Comparison of ENCODE assay signal across 8 cellular contexts in the genomic region with DNA sequence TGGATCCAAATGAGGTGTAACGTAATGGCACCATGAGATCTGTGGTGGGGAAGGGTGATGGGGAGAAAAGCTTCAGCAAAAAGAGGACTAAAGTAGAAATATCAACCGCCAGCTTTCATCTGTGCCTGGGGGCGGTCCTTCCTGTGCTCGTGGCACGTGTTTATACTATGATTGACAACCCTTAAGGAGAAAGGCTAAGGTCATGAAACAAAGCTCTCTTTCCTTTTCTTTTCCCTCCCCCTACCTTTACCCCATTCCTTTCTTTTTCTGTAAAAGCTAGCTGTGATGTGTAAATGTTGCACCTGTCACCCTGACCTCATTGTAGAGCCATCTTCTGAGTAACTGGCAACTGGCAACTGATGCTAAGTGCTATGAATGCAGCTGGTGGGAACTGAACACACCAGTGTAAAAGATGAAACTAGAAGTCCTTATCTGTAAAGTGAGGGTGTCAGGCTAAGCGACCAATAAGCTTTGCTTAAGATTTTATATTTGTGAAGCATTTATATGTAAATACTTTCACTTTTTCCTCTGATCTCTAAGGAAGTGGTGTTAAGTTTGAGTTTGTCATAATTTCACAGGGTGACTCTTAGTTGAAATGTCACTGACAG.
DNase-seq lines count a peak whose midpoint lies in the region; ATAC-seq and TF ChIP-seq lines count a peak whose summit lies in the region.
"Had no signal": no experiment of that assay in that cellular context is flagged by ENCODE, and none has a peak within 500 bp of the region (broad histone marks: within the 10 kb centered on the region; RNA-seq: fewer than 3 reads in every experiment).

No MANE protein-coding gene starts in this region.

- H3K4me3 ChIP-seq in esophagus squamous epithelium, result peak overlapping the region in 3 of 4 donors; percentile 24 to 58 (median 39)

- H3K36me3 Mint-ChIP-seq in endothelial cell (ENCODE audit: low read depth, unreplicated experiment), result no peaks in the 10 kb centered on the region

- H3K9me3 ChIP-seq in esophagus squamous epithelium, result peaks cover 0 to 9% (median 7%) of the 10 kb centered on the region in 3 donors

- no peaks in the 10 kb centered on the region for H3K36me3 ChIP-seq in esophagus squamous epithelium

- intact Hi-C loops in esophagus squamous epithelium (cut with DNase I), result no loop called here

- peak overlapping the region; percentile 17 to 82 (median 67) for H3K27ac ChIP-seq in esophagus squamous epithelium

- WGBS in esophagus squamous epithelium, 2 donors, result 70 to 73% methylated on average over 6 of the region's 6 CpGs

- H3K4me3 Mint-ChIP-seq in endothelial cell (ENCODE audit: unreplicated experiment), result no peak overlapping the region
- H3K4me3 Mint-ChIP-seq: neural crest cell had no signal

- no peaks in the 10 kb centered on the region for H3K27me3 ChIP-seq in esophagus squamous epithelium

- H3K27ac Mint-ChIP-seq in endothelial cell (ENCODE audit: unreplicated experiment), result no peak overlapping the region

- TF ChIP-seq POLR2A in esophagus squamous epithelium (IDR thresholded peaks at IDR 0.05), result no peak

- DNase-seq in activated CD4-positive, CD25-positive, alpha-beta regulatory T cell treated with anti-CD3 and anti-CD28 coated beads, Interleukin-2, amount 50 U/mL, for 16 hours (ENCODE audit: low read depth, low spot score), result peak; percentile 22
- no peak for DNase-seq in esophagus squamous epithelium (lab: John Stamatoyannopoulos, UW)
- DNase-seq in stimulated activated CD8-positive, alpha-beta memory T cell treated with anti-CD3 and anti-CD28 coated beads, Interleukin-7, amount 100 ng/mL, for 4 hours (ENCODE audit: low read depth in 2 of 2), result peak; percentile 28 to 31
- no peak for DNase-seq in SKM-1 treated with dmso at 0.1 percent for 144 hours (lab: John Stamatoyannopoulos, UW; ENCODE audit: unreplicated experiment)
- DNase-seq in endothelial cell (ENCODE audit: low spot score), result no peak

- peaks cover 1% of the 10 kb centered on the region for H3K27me3 Mint-ChIP-seq in endothelial cell (ENCODE audit: unreplicated experiment)

- peak; percentile 59 for ATAC-seq in GM19397 (IDR thresholded peaks at IDR 0.05; ENCODE audit: unreplicated experiment)
- peak; percentile 55 for ATAC-seq in HG03280 (IDR thresholded peaks at IDR 0.05; ENCODE audit: unreplicated experiment)

- peaks cover 3% of the 10 kb centered on the region for H3K4me1 Mint-ChIP-seq in endothelial cell (ENCODE audit: unreplicated experiment)

- TF ChIP-seq CTCF in esophagus squamous epithelium (IDR thresholded peaks at IDR 0.05) (no peak), endothelial cell (IDR thresholded peaks at IDR 0.05; ENCODE audit: unreplicated experiment) (no peak)

- H3K9me3 Mint-ChIP-seq in endothelial cell (ENCODE audit: unreplicated experiment), result no peaks in the 10 kb centered on the region

- H3K4me1 ChIP-seq in esophagus squamous epithelium, result peaks cover 4 to 43% (median 9%) of the 10 kb centered on the region in 3 donors

Comparison
In these comparisons a context has a peak if more than half of its experiments do, and no peak if none do; other contexts are left out.
1. DNase-seq: peak in activated CD4-positive, CD25-positive, alpha-beta regulatory T cell treated with anti-CD3 and anti-CD28 coated beads, Interleukin-2, amount 50 U/mL, for 16 hours (single experiment) and stimulated activated CD8-positive, alpha-beta memory T cell treated with anti-CD3 and anti-CD28 coated beads, Interleukin-7, amount 100 ng/mL, for 4 hours (2 of 2); none in esophagus squamous epithelium (single experiment), SKM-1 treated with dmso at 0.1 percent for 144 hours (single experiment) and endothelial cell (single experiment).